In genomic region chr6:155201461-155202226, GRCh38 we compare ENCODE assay signal across 9 cellular contexts.
DNase-seq lines count a peak whose midpoint lies in the region; ATAC-seq, FAIRE-seq and TF ChIP-seq lines count a peak whose summit lies in the region.
"Had no signal": no experiment of that assay in that cellular context is flagged by ENCODE, and none has a peak within 500 bp of the region (broad histone marks: within the 10 kb centered on the region; RNA-seq: fewer than 3 reads in every experiment).

No MANE protein-coding gene starts in this region.

- no TSS peak for BruUV-seq in HepG2 (replicated peaks; lab: Mats Ljungman, UMichigan)

- H3K4me1 ChIP-seq in smooth muscle cell (ENCODE audit: low read depth) (no peaks in the 10 kb centered on the region), left lung (peaks cover 0 to 3% of the 10 kb centered on the region in 2 donors), HepG2 (ENCODE audit: insufficient read depth, low read length) (no peaks in the 10 kb centered on the region)

- DNase-seq in NCI-H1417 treated with DMSO at 0.1 percent for 48 hours (lab: John Stamatoyannopoulos, UW) (peak; percentile 81), smooth muscle cell (lab: John Stamatoyannopoulos, UW; ENCODE audit: unreplicated experiment) (no peak), left lung (no peak), activated T-cell treated with anti-CD3 and anti-CD28 coated beads for 4 hours (no peak), sciatic nerve (ENCODE audit: low spot score) (no peak), HepG2 (ENCODE audit: low spot score) (no peak)

- no peaks in the 10 kb centered on the region for H4K20me1 ChIP-seq in smooth muscle cell (ENCODE audit: low read depth)
- no peaks in the 10 kb centered on the region for H4K20me1 ChIP-seq in HepG2 (ENCODE audit: insufficient read depth, low read length)

- H3K79me2 ChIP-seq in smooth muscle cell (ENCODE audit: low read depth) = no peaks in the 10 kb centered on the region
- no peaks in the 10 kb centered on the region for H3K79me2 ChIP-seq in HepG2 (ENCODE audit: insufficient read depth, low read length)

- intact Hi-C loops in left lung (cut with DNase I) = no loop called here
- intact Hi-C loops in sciatic nerve (cut with DNase I) = no loop called here
- intact Hi-C loops in HepG2 (cut with micrococcal nuclease; ENCODE audit: unreplicated experiment) = no loop called here

- 74% methylated on average over 7 of the region's 7 CpGs for WGBS in smooth muscle cell (ENCODE audit: low lambda C conversion rate)
- 58% methylated on average over 7 of the region's 7 CpGs for WGBS in HepG2 (ENCODE audit: low lambda C conversion rate)

- H3F3A ChIP-seq in smooth muscle cell (ENCODE audit: low read depth) = no peaks in the 10 kb centered on the region

- CTCF ChIA-PET in HepG2 (lab: Yijun Ruan, JAX; ENCODE audit: low intra/inter-chr PET ratio, low total read pairs) = no interaction called here

- H2AFZ ChIP-seq in smooth muscle cell (ENCODE audit: low read depth) (no peak overlapping the region), HepG2 (ENCODE audit: low read length) (no peak overlapping the region)

- TF ChIP-seq EP300 in HepG2 (IDR thresholded peaks at IDR 0.05; ENCODE audit: low read depth in 2 of 2, low read length in 2 of 2) (no peak), HepG2 (CRISPR knock-in tag; IDR thresholded peaks at IDR 0.05; ENCODE audit: borderline replicate concordance) (no peak)

- no peak overlapping the region for H3K9ac ChIP-seq in smooth muscle cell (ENCODE audit: low read depth)
- H3K9ac ChIP-seq in HepG2 (ENCODE audit: insufficient read depth, low read depth, low read length) = no peak overlapping the region

- TF ChIP-seq CTCF in smooth muscle cell (IDR thresholded peaks at IDR 0.05; ENCODE audit: borderline replicate concordance, insufficient read depth, poor library complexity, severe bottlenecking) (no peak), left lung (IDR thresholded peaks at IDR 0.05) (no peak), HepG2 (CRISPR knock-in tag; IDR thresholded peaks at IDR 0.05) (no peak)

- H3K36me3 ChIP-seq in smooth muscle cell (ENCODE audit: low read depth) (no peaks in the 10 kb centered on the region), left lung (no peaks in the 10 kb centered on the region), HepG2 (replicated peaks in 1 of 2; ENCODE audit: control insufficient read depth in 1 of 2, insufficient read depth in 2 of 2, low read length in 2 of 2) (no peaks in the 10 kb centered on the region)

- POLR2A ChIA-PET in HepG2 (lab: Yijun Ruan, JAX) = no interaction called here

- peak; percentile 93 for FAIRE-seq in endometrium (lab: Jason Lieb, UNC)
- FAIRE-seq in HepG2 (lab: Jason Lieb, UNC) = no peak

- peak overlapping the region; percentile 22 for H3K27ac ChIP-seq in smooth muscle cell (ENCODE audit: low read depth)
- H3K27ac ChIP-seq in left lung = no peak overlapping the region
- H3K27ac ChIP-seq in HepG2 (ENCODE audit: extremely low read length, insufficient read depth, low read length) = no peak overlapping the region
- H3K27ac ChIP-seq: SK-N-MC had no signal

- no peaks in the 10 kb centered on the region for H3K9me3 ChIP-seq in smooth muscle cell (replicated peaks; ENCODE audit: low read depth)
- H3K9me3 ChIP-seq in left lung = no peaks in the 10 kb centered on the region
- no peaks in the 10 kb centered on the region for H3K9me3 ChIP-seq in HepG2 (ENCODE audit: low read length)

- no peak for TF ChIP-seq POLR2A in HepG2 (IDR thresholded peaks at IDR 0.05; ENCODE audit: insufficient read depth in 1 of 2, low read depth in 2 of 2, low read length in 2 of 2)

- ATAC-seq in GM19351 (IDR thresholded peaks at IDR 0.05; ENCODE audit: unreplicated experiment) = peak; percentile 50
- no peak for ATAC-seq in left lung
- no peak for ATAC-seq in sciatic nerve
- ATAC-seq in HepG2 = no peak

- H3K4me2 ChIP-seq in smooth muscle cell (no peak overlapping the region), HepG2 (ENCODE audit: low read depth, low read length) (no peak overlapping the region)

- in situ Hi-C loops in HepG2 (cut with HindIII; ENCODE audit: extremely low pct_ligation_motif_present, low pct_unique_long_range_greater_than_20kb) = no loop called here

- no peaks in the 10 kb centered on the region for H3K27me3 ChIP-seq in smooth muscle cell (ENCODE audit: low read depth)
- H3K27me3 ChIP-seq in left lung = no peaks in the 10 kb centered on the region
- no peaks in the 10 kb centered on the region for H3K27me3 ChIP-seq in HepG2 (ENCODE audit: control insufficient read depth in 1 of 2, insufficient read depth in 2 of 2, low read length in 2 of 2)

- H3K4me3 ChIP-seq in smooth muscle cell (no peak overlapping the region), left lung (no peak overlapping the region), HepG2 (replicated peaks in 1 of 3; ENCODE audit: insufficient read depth in 1 of 3, low read depth in 2 of 3, low read length in 3 of 3) (no peak overlapping the region)
- H3K4me3 ChIP-seq: SK-N-MC had no signal

- no peak for TF ChIP-seq RAD21 in HepG2 (CRISPR knock-in tag; IDR thresholded peaks at IDR 0.05)

TF ChIP-seq in HepG2, 621 proteins besides CTCF, POLR2A, EP300 and RAD21:
- TF ChIP-seq PITX1 (CRISPR knock-in tag; IDR thresholded peaks at IDR 0.05) (no peak), MLXIP (CRISPR knock-in tag; IDR thresholded peaks at IDR 0.05; ENCODE audit: borderline replicate concordance) (no peak), ZNF782 (CRISPR knock-in tag; IDR thresholded peaks at IDR 0.05; ENCODE audit: borderline replicate concordance) (no peak), ZNF142 (CRISPR knock-in tag; IDR thresholded peaks at IDR 0.05) (no peak)
